Comparison of ENCODE assay signal across 33 cellular contexts in genomic region chr17:79705674-79706073, GRCh38. TPM values are rescaled to one million over a fixed set of nuclear protein-coding genes. Genes with fewer than 3 reads are reported as not detected.
"Had no signal": no experiment of that assay in that cellular context is flagged by ENCODE, and none has a peak within 500 bp of the region (broad histone marks: within the 10 kb centered on the region; RNA-seq: fewer than 3 reads in every experiment).

No MANE protein-coding gene starts in this region.

- H3K4me1 ChIP-seq: colonic mucosa, gastrocnemius medialis had no signal

- DNase-seq: colonic mucosa; cortex of kidney; effector CD8-positive, alpha-beta T cell; effector memory CD8-positive, alpha-beta T cell; endodermal cell; erythroblast; esophagus squamous epithelium; foreskin fibroblast; foreskin melanocyte; gastrocnemius medialis; heart right ventricle; hypothalamus; immature natural killer cell; islet precursor cell; kidney; kidney glomerular epithelial cell; left cardiac atrium; left lung; left ventricle myocardium superior; lower lobe of right lung; mesenchymal stem cell; mucosa of descending colon; naive B cell had no signal

- H3K79me2 ChIP-seq: hepatocyte had no signal

- H3K4me2 ChIP-seq: hepatocyte had no signal

- H3K27me3 ChIP-seq: colonic mucosa, hepatocyte had no signal

- H3K36me3 ChIP-seq: colonic mucosa, esophagus squamous epithelium, gastrocnemius medialis, heart right ventricle, left lung, lower lobe of right lung had no signal

- H3K9me3 ChIP-seq: colonic mucosa, esophagus squamous epithelium, gastrocnemius medialis, heart right ventricle, left lung, lower lobe of right lung, mucosa of descending colon had no signal

- FAIRE-seq: endometrium, kidney had no signal

- H3K27ac ChIP-seq: colonic mucosa, epithelial cell of prostate, esophagus squamous epithelium, gastrocnemius medialis, heart right ventricle, hepatocyte, left lung, lower lobe of right lung had no signal

- H2AFZ ChIP-seq: hepatocyte had no signal

- ATAC-seq: effector memory CD8-positive, alpha-beta T cell; esophagus mucosa; gastrocnemius medialis; heart right ventricle; left lung; left ventricle myocardium superior; lower lobe of right lung; mucosa of descending colon had no signal

- H3K4me3 ChIP-seq: colonic mucosa, esophagus squamous epithelium, gastrocnemius medialis, heart right ventricle, hepatocyte, left lung, lower lobe of right lung, mucosa of descending colon had no signal

RNA-seq across cellular contexts. Expression of gene ENPP7, which starts 25.1 kb away (rescaled TPM):
- total RNA-seq: colonic mucosa, dermis microvascular lymphatic vessel endothelial cell, endodermal cell, esophagus mucosa, esophagus squamous epithelium, gastrocnemius medialis, glomerular endothelial cell, heart right ventricle, left cardiac atrium, left ventricle myocardium superior, lower leg skin, lung microvascular endothelial cell, mesothelial cell of epicardium, mucosa of descending colon, myocyte had no signal
- polyA plus RNA-seq: heart right ventricle had no signal
